ENCODE assay signal across 18 cellular contexts in genomic region chr2:69474688-69475087, GRCh38. TPM values are rescaled to one million over a fixed set of nuclear protein-coding genes. Genes with fewer than 3 reads are reported as not detected.
DNase-seq lines count a peak whose midpoint lies in the region; ATAC-seq, FAIRE-seq and TF ChIP-seq lines count a peak whose summit lies in the region.
"Had no signal": no experiment of that assay in that cellular context is flagged by ENCODE, and none has a peak within 500 bp of the region (broad histone marks: within the 10 kb centered on the region; RNA-seq: fewer than 3 reads in every experiment).

No MANE protein-coding gene starts in this region.

- CTCF ChIA-PET in A549 (lab: Yijun Ruan, JAX): no interaction called here
- CTCF ChIA-PET in CD8-positive, alpha-beta T cell (lab: Charles Lee): no interaction called here
- CTCF ChIA-PET in RWPE1 (lab: Yijun Ruan, JAX): no interaction called here

- no peak for TF ChIP-seq RAD21 in A549 (conservative IDR thresholded peaks at IDR 0.05 in 1 of 2, IDR thresholded peaks at IDR 0.05 in 1 of 2)

- TF ChIP-seq POLR2A in A549 (IDR thresholded peaks at IDR 0.05; ENCODE audit: low read length): no peak

- TF ChIP-seq EP300 in A549 (IDR thresholded peaks at IDR 0.05): no peak

- H3K27me3 ChIP-seq in CD8-positive, alpha-beta T cell (ENCODE audit: insufficient read depth, low read length): no peaks in the 10 kb centered on the region
- H3K27me3 ChIP-seq in neural progenitor cell: no peaks in the 10 kb centered on the region
- H3K27me3 ChIP-seq: BLaER1 treated with 17β-estradiol and CSF1 and Interleukin-3, amounts not matched to agents 10 nM and 100 nM had no signal

- H3K4me1 ChIP-seq in A549: 0 out of 3 replicates have a peak, but pooled peaks cover 4% of the 10 kb centered on the region
- no peaks in the 10 kb centered on the region for H3K4me1 ChIP-seq in CD8-positive, alpha-beta T cell (ENCODE audit: insufficient read depth, low read length)
- H3K4me1 ChIP-seq in neural progenitor cell: no peaks in the 10 kb centered on the region
- H3K4me1 ChIP-seq: HAP-1 had no signal

- WGBS in A549 (ENCODE audit: missing lambda C conversion rate): 89% methylated on average over 2 of the region's 2 CpGs

- ATAC-seq in A549: no peak
- ATAC-seq in CD8-positive, alpha-beta T cell: no peak

- no peaks in the 10 kb centered on the region for H3F3A ChIP-seq in neural progenitor cell (ENCODE audit: low read depth)

- H3K4me1 Mint-ChIP-seq in activated naive CD4-positive, alpha-beta T cell treated with anti-CD3 and anti-CD28 coated beads, Interleukin-2, amount 50 U/mL, for 24 hours: peaks cover 40% of the 10 kb centered on the region
- peaks cover 32% of the 10 kb centered on the region for H3K4me1 Mint-ChIP-seq in CD8-positive, alpha-beta T cell (ENCODE audit: low read depth)
- peaks cover 6% of the 10 kb centered on the region for H3K4me1 Mint-ChIP-seq in neural progenitor cell

- intact Hi-C loops in CD8-positive, alpha-beta T cell (cut with DNase I, micrococcal nuclease): no loop called here

- no peak for DNase-seq in activated naive CD4-positive, alpha-beta T cell treated with anti-CD3 and anti-CD28 coated beads, Interleukin-2, amount 50 U/mL, for 16 hours
- DNase-seq in A549 (ENCODE audit: low read depth in 1 of 2, low spot score in 1 of 2): no peak
- no peak for DNase-seq in CD8-positive, alpha-beta T cell
- no peak for DNase-seq in neural progenitor cell (ENCODE audit: low spot score)
- no peak for DNase-seq in RWPE1 (ENCODE audit: low spot score)
- DNase-seq in effector CD4-positive, alpha-beta T cell: no peak
- DNase-seq: 8988T, DMS153, DMS79, GDM1, GM23248, IMR-90 had no signal

- H3K27me3 Mint-ChIP-seq in activated naive CD4-positive, alpha-beta T cell treated with anti-CD3 and anti-CD28 coated beads, Interleukin-2, amount 50 U/mL, for 24 hours: no peaks in the 10 kb centered on the region
- no peaks in the 10 kb centered on the region for H3K27me3 Mint-ChIP-seq in CD8-positive, alpha-beta T cell (ENCODE audit: low read depth)
- H3K27me3 Mint-ChIP-seq in neural progenitor cell (ENCODE audit: insufficient read depth, low read depth): peaks cover 2% of the 10 kb centered on the region

- H3K4me3 ChIP-seq in A549: no peak overlapping the region
- no peak overlapping the region for H3K4me3 ChIP-seq in CD8-positive, alpha-beta T cell (ENCODE audit: low read depth, low read length)
- H3K4me3 ChIP-seq in neural progenitor cell: no peak overlapping the region
- H3K4me3 ChIP-seq: BLaER1 treated with 17β-estradiol and CSF1 and Interleukin-3, amounts not matched to agents 10 nM and 100 nM; GM23248; HAP-1 had no signal

- peaks cover 19% of the 10 kb centered on the region for H3K36me3 Mint-ChIP-seq in activated naive CD4-positive, alpha-beta T cell treated with anti-CD3 and anti-CD28 coated beads, Interleukin-2, amount 50 U/mL, for 24 hours
- peaks cover 79% of the 10 kb centered on the region for H3K36me3 Mint-ChIP-seq in CD8-positive, alpha-beta T cell
- H3K36me3 Mint-ChIP-seq in neural progenitor cell: peaks cover 4% of the 10 kb centered on the region

- H3K27ac ChIP-seq in A549 (no peak overlapping the region), neural progenitor cell (no peak overlapping the region), RWPE1 (no peak overlapping the region)
- no peak overlapping the region for H3K27ac ChIP-seq in CD8-positive, alpha-beta T cell (ENCODE audit: low read depth, low read length)
- H3K27ac ChIP-seq: BLaER1 treated with 17β-estradiol and CSF1 and Interleukin-3, amounts not matched to agents 10 nM and 100 nM; GM23248; HL-60 had no signal

- H4K20me1 ChIP-seq in neural progenitor cell (ENCODE audit: low read depth): no peaks in the 10 kb centered on the region
- H4K20me1 ChIP-seq: BLaER1 treated with 17β-estradiol and CSF1 and Interleukin-3, amounts not matched to agents 10 nM and 100 nM had no signal

- H2AFZ ChIP-seq in neural progenitor cell (replicated peaks): no peak overlapping the region
- H2AFZ ChIP-seq: GM23248 had no signal

- TF ChIP-seq CTCF in A549 (IDR thresholded peaks at IDR 0.05) (no peak), neural progenitor cell (IDR thresholded peaks at IDR 0.05) (no peak), RWPE1 (conservative IDR thresholded peaks at IDR 0.05; ENCODE audit: low read depth) (no peak)
- TF ChIP-seq CTCF in CD8-positive, alpha-beta T cell (IDR thresholded peaks at IDR 0.05): no peak

- POLR2A ChIA-PET in A549 (lab: Yijun Ruan, JAX) (no interaction called here), RWPE1 (lab: Yijun Ruan, JAX; ENCODE audit: low non-redundant PET) (no interaction called here)
- POLR2A ChIA-PET in CD8-positive, alpha-beta T cell (lab: Charles Lee): no interaction called here

- H3K9me3 ChIP-seq in A549: no peaks in the 10 kb centered on the region
- H3K9me3 ChIP-seq in CD8-positive, alpha-beta T cell (ENCODE audit: low read length): no peaks in the 10 kb centered on the region
- no peaks in the 10 kb centered on the region for H3K9me3 ChIP-seq in neural progenitor cell (ENCODE audit: low read depth)
- H3K9me3 ChIP-seq: BLaER1 treated with 17β-estradiol and CSF1 and Interleukin-3, amounts not matched to agents 10 nM and 100 nM; HAP-1 had no signal

- H3K4me2 ChIP-seq in A549 (no peak overlapping the region), neural progenitor cell (no peak overlapping the region)
- H3K4me2 ChIP-seq: BLaER1 treated with 17β-estradiol and CSF1 and Interleukin-3, amounts not matched to agents 10 nM and 100 nM had no signal

- no peak overlapping the region for H3K9ac ChIP-seq in neural progenitor cell
- H3K9ac ChIP-seq: BLaER1 treated with 17β-estradiol and CSF1 and Interleukin-3, amounts not matched to agents 10 nM and 100 nM; GM23248 had no signal

- peak overlapping the region; percentile 5 for H3K27ac Mint-ChIP-seq in activated naive CD4-positive, alpha-beta T cell treated with anti-CD3 and anti-CD28 coated beads, Interleukin-2, amount 50 U/mL, for 24 hours
- peak overlapping the region; percentile 52 for H3K27ac Mint-ChIP-seq in CD8-positive, alpha-beta T cell
- peak overlapping the region; percentile 3 for H3K27ac Mint-ChIP-seq in neural progenitor cell
- H3K27ac Mint-ChIP-seq: B cell had no signal

- peaks cover 21% of the 10 kb centered on the region for H3K36me3 ChIP-seq in CD8-positive, alpha-beta T cell (ENCODE audit: insufficient read depth, low read length)
- no peaks in the 10 kb centered on the region for H3K36me3 ChIP-seq in neural progenitor cell
- H3K36me3 ChIP-seq: HAP-1 had no signal

- H3K79me2 ChIP-seq in neural progenitor cell (ENCODE audit: low read depth): no peaks in the 10 kb centered on the region

- FAIRE-seq in A549 (lab: Jason Lieb, UNC): peak; percentile 54
- FAIRE-seq: GM18507 had no signal

- no peak overlapping the region for H3K4me3 Mint-ChIP-seq in activated naive CD4-positive, alpha-beta T cell treated with anti-CD3 and anti-CD28 coated beads, Interleukin-2, amount 50 U/mL, for 24 hours
- no peak overlapping the region for H3K4me3 Mint-ChIP-seq in CD8-positive, alpha-beta T cell
- no peak overlapping the region for H3K4me3 Mint-ChIP-seq in neural progenitor cell
- H3K4me3 Mint-ChIP-seq: B cell had no signal

- no peaks in the 10 kb centered on the region for H3K9me3 Mint-ChIP-seq in activated naive CD4-positive, alpha-beta T cell treated with anti-CD3 and anti-CD28 coated beads, Interleukin-2, amount 50 U/mL, for 24 hours
- H3K9me3 Mint-ChIP-seq in CD8-positive, alpha-beta T cell: no peaks in the 10 kb centered on the region
- no peaks in the 10 kb centered on the region for H3K9me3 Mint-ChIP-seq in neural progenitor cell

TF ChIP-seq in A549, 52 proteins besides CTCF, POLR2A, EP300 and RAD21:
- no peak for TF ChIP-seq NR3C1 (IDR thresholded peaks at IDR 0.05)
- TF ChIP-seq PHF8 (IDR thresholded peaks at IDR 0.05; ENCODE audit: borderline replicate concordance, low read depth): no peak
- no peak for TF ChIP-seq KDM5A (IDR thresholded peaks at IDR 0.05)
- no peak for TF ChIP-seq RFX5 (IDR thresholded peaks at IDR 0.05)
- TF ChIP-seq USF2 (IDR thresholded peaks at IDR 0.05): no peak
- TF ChIP-seq EHF (CRISPR knock-in tag; IDR thresholded peaks at IDR 0.05): no peak
- no peak for TF ChIP-seq NFE2L2 (conservative IDR thresholded peaks at IDR 0.05; ENCODE audit: low read length)
- TF ChIP-seq RCOR1 (IDR thresholded peaks at IDR 0.05; ENCODE audit: low read depth, low read length): no peak
- no peak for TF ChIP-seq BHLHE40 (IDR thresholded peaks at IDR 0.05; ENCODE audit: low read depth, low read length)
- no peak for TF ChIP-seq HOXA7 (CRISPR knock-in tag; IDR thresholded peaks at IDR 0.05)
- TF ChIP-seq ZC3H11A (IDR thresholded peaks at IDR 0.05): no peak
- no peak for TF ChIP-seq CHD4 (IDR thresholded peaks at IDR 0.05; ENCODE audit: borderline replicate concordance)
- TF ChIP-seq ZFP36 (IDR thresholded peaks at IDR 0.05; ENCODE audit: borderline replicate concordance, partially characterized antibody): no peak
- TF ChIP-seq KDM1A (IDR thresholded peaks at IDR 0.05; ENCODE audit: low read depth): no peak
- TF ChIP-seq MYC (IDR thresholded peaks at IDR 0.05; ENCODE audit: borderline replicate concordance, low read length): no peak
- no peak for TF ChIP-seq HES2 (IDR thresholded peaks at IDR 0.05)
- no peak for TF ChIP-seq SMC3 (IDR thresholded peaks at IDR 0.05)
- no peak for TF ChIP-seq JUNB (IDR thresholded peaks at IDR 0.05)
TF ChIP-seq in A549: peak in this region for 0.

RNA-seq across cellular contexts. Expression of gene NFU1, which starts 37.5 kb away (rescaled TPM):
- polyA plus RNA-seq in A549 (2011; rRNA removed): 67.9 and 99.2 TPM in 2 replicates
- polyA plus RNA-seq in A549 (2012; cell fraction: cytosol; rRNA removed): 27.3 and 30.3 TPM in 2 replicates
- polyA plus RNA-seq in A549 (2012; cell fraction: nucleus; rRNA removed): 12.4 and 13.2 TPM in 2 replicates
- polyA plus RNA-seq in A549 (2017; fragmentation: RNase III; extraction: RNeasy Plus Mini Kit Qiagen cat#74134 plus additional on column Dnase treatment): 61.4 to 65.4 TPM (median 64.8 TPM) in 3 replicates
- 6.3 and 6.7 TPM in 2 replicates for polyA minus RNA-seq in A549 (2011; rRNA and poly(A)+ RNA removed)
- 10 to 100 TPM; 28.4 to 33.8 TPM for total RNA-seq in CD8-positive, alpha-beta T cell
- total RNA-seq in neural progenitor cell (ENCODE audit: low replicate concordance): 48.1 and 74.3 TPM in 2 replicates
